ENCODE assay signal across 9 cellular contexts in the genomic region with DNA sequence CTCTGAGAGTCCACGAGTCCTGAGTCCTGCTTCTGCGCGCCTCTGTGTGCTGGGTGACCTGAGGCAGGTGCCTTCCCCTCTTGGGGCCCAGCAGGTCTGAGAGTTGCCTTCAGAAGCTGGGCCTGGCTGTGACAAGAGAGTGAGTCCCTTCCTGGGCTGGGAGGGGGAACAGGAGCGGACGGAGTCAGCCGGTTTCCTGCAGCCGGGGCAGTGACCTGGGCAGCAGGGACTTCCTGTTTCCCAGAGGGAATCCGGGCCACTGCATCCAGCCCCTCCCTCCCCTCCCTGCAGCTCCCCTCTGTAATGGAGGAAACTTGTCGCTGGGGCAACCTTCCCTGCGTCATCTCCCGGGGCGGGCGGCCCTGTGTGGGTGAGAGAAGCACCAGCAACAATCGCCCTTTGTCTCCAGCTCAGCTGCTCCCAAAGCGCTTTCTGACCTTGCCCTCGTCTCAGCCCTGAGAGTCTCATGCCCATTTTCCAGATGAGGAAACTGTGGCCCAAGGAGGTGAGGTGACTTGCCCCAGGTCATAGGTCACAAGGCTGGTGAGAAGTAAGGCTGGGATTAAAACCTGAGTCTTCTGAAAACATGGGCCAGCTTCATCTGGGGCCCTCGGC.
DNase-seq lines count a peak whose midpoint lies in the region; ATAC-seq and TF ChIP-seq lines count a peak whose summit lies in the region.
"Had no signal": no experiment of that assay in that cellular context is flagged by ENCODE, and none has a peak within 500 bp of the region (broad histone marks: within the 10 kb centered on the region; RNA-seq: fewer than 3 reads in every experiment).

No MANE protein-coding gene starts in this region.

- H2AFZ ChIP-seq in parathyroid adenoma: no peak overlapping the region

- DNase-seq in Daoy (ENCODE audit: low read depth): peak; percentile 67
- DNase-seq in SK-MEL-5 (ENCODE audit: low read depth, low spot score): peak; percentile 95
- peak; percentile 89 to 94 (median 91) for DNase-seq in heart left ventricle
- DNase-seq in inferior parietal cortex (ENCODE audit: extremely low spot score): no peak

- H3K9me3 ChIP-seq in heart left ventricle (no peaks in the 10 kb centered on the region), parathyroid adenoma (ENCODE audit: control insufficient read depth, low read length) (no peaks in the 10 kb centered on the region)

- H3K4me1 ChIP-seq in heart left ventricle (peaks cover 0 to 34% (median 20%) of the 10 kb centered on the region in 12 donors), parathyroid adenoma (no peaks in the 10 kb centered on the region)

- 30 to 41% (median 37%) methylated on average over 13 to 17 of the region's 17 CpGs for WGBS in heart left ventricle, 4 donors

- H3K27me3 ChIP-seq in heart left ventricle (peaks cover 0 to 33% (median 0%) of the 10 kb centered on the region in 9 donors), parathyroid adenoma (ENCODE audit: control insufficient read depth, insufficient read depth, low read length) (no peaks in the 10 kb centered on the region)

- TF ChIP-seq CTCF in heart left ventricle (IDR thresholded peaks at IDR 0.05): no peak
- TF ChIP-seq CTCF in parathyroid adenoma (IDR thresholded peaks at IDR 0.05): no peak

- H3K4me3 ChIP-seq in heart left ventricle: no peak overlapping the region
- H3K4me3 ChIP-seq in parathyroid adenoma (ENCODE audit: low read depth, low read length): no peak overlapping the region

- no peak overlapping the region for H3K4me2 ChIP-seq in parathyroid adenoma (ENCODE audit: low read length)

- peak overlapping the region; percentile 60 to 90 (median 82) for H3K27ac ChIP-seq in heart left ventricle
- H3K27ac ChIP-seq in parathyroid adenoma: peak overlapping the region; percentile 56

- TF ChIP-seq POLR2A in heart left ventricle (IDR thresholded peaks at IDR 0.05): no peak

- in situ Hi-C loops in SK-MEL-5 (cut with HindIII; ENCODE audit: low pct_unique_long_range_greater_than_20kb, low sequenced_read_pairs): no loop called here

- ATAC-seq in heart left ventricle: peak; percentile 73 to 94 (median 92)
- no peak for ATAC-seq in HG03039 (IDR thresholded peaks at IDR 0.05; ENCODE audit: unreplicated experiment)
- ATAC-seq in GM21619 (IDR thresholded peaks at IDR 0.05; ENCODE audit: unreplicated experiment): no peak
- no peak for ATAC-seq in HG02981 (IDR thresholded peaks at IDR 0.05; ENCODE audit: unreplicated experiment)
- ATAC-seq: stimulated activated effector memory CD8-positive, alpha-beta T cell treated with anti-CD3 and anti-CD28 coated beads, Interleukin-12 subunit alpha, Interleukin-12 subunit beta, amount 100 ng/mL, for 72 hours had no signal

- intact Hi-C loops in heart left ventricle (cut with DNase I): loop anchor here in 4 of 10 donors (5.0 to 10.0 kb wide), 3 partner anchors 45 to 57 kb away; a partner anchor contains a TSS

- no peak overlapping the region for H3K9ac ChIP-seq in parathyroid adenoma

- no peaks in the 10 kb centered on the region for H3K36me3 ChIP-seq in heart left ventricle
- H3K36me3 ChIP-seq in parathyroid adenoma (ENCODE audit: control insufficient read depth, insufficient read depth, low read length): no peaks in the 10 kb centered on the region

- H3K79me2 ChIP-seq in parathyroid adenoma: no peaks in the 10 kb centered on the region

Comparison
In these comparisons a context has a peak if more than half of its experiments do, and no peak if none do; other contexts are left out.
1. ATAC-seq: peak in heart left ventricle (4 of 4); none in HG03039 (single experiment), GM21619 (single experiment) and HG02981 (single experiment).